In genomic region chr1:212062832-212063438, GRCh38 we compare ENCODE assay signal across 1 cellular context.
TF ChIP-seq lines count a peak whose summit lies in the region.

No MANE protein-coding gene starts in this region.

TF ChIP-seq in HepG2, 621 proteins besides CTCF, POLR2A, EP300 and RAD21 (continued from another document):
- TF ChIP-seq ARID5B (CRISPR knock-in tag; IDR thresholded peaks at IDR 0.05) (0 out of 2 replicates have a peak, but pooled peaks have one; percentile 28), ARID3A (IDR thresholded peaks at IDR 0.05; ENCODE audit: low read depth, low read length) (peak; percentile 70; the same call in 1 of the 2 replicates), ASH2L (IDR thresholded peaks at IDR 0.05; ENCODE audit: insufficient read length, low read depth, low read length) (peak; percentile 26)
TF ChIP-seq in HepG2: peak in this region for 5.
